ENCODE assay signal across 17 cellular contexts in genomic region chr15:52759969-52760368, GRCh38. TPM values are rescaled to one million over a fixed set of nuclear protein-coding genes. Genes with fewer than 3 reads are reported as not detected.
DNase-seq lines count a peak whose midpoint lies in the region; ATAC-seq, FAIRE-seq and TF ChIP-seq lines count a peak whose summit lies in the region.
"Had no signal": no experiment of that assay in that cellular context is flagged by ENCODE, and none has a peak within 500 bp of the region (broad histone marks: within the 10 kb centered on the region; RNA-seq: fewer than 3 reads in every experiment).

No MANE protein-coding gene starts in this region.

- no CpG with 5 or more reads among the region's 6 CpGs for WGBS in H9 (ENCODE audit: extremely low coverage, insufficient read length, low lambda C conversion rate)
- WGBS in H1 (ENCODE audit: extremely low coverage in 1 of 2, insufficient coverage in 1 of 2, insufficient read length in 1 of 2, insufficient replicate concordance in 2 of 2, low coverage in 1 of 2, low lambda C conversion rate in 2 of 2, missing lambda C conversion rate in 1 of 2), 2 experiments: 81% methylated on average over 6 of the region's 6 CpGs; no CpG with 5 or more reads in 1 of the 2 experiments

- POLR2A ChIA-PET in H1 (lab: Charles Lee; ENCODE audit: partially characterized antibody) (no interaction called here), MCF 10A (lab: Yijun Ruan, JAX) (no interaction called here)

- no peak for ATAC-seq in effector memory CD8-positive, alpha-beta T cell (replicated peaks)
- ATAC-seq: CD8-positive, alpha-beta T cell had no signal

- H4K20me1 ChIP-seq in H9 (ENCODE audit: control insufficient read depth, insufficient read depth, insufficient read length) (no peaks in the 10 kb centered on the region), H1 (replicated peaks in 1 of 2; ENCODE audit: control insufficient read depth in 1 of 2, insufficient read depth in 2 of 2, low read length in 2 of 2) (no peaks in the 10 kb centered on the region)

- peak; percentile 65 for FAIRE-seq in H1 (lab: Jason Lieb, UNC)
- FAIRE-seq: GM19239, H54 had no signal

- H4K5ac ChIP-seq in H9 (ENCODE audit: insufficient read length, low read depth, low read length): no peak overlapping the region
- no peak overlapping the region for H4K5ac ChIP-seq in H1 (ENCODE audit: insufficient read length, low read depth, low read length)

- no peak for TF ChIP-seq POLR2A in H1 (IDR thresholded peaks at IDR 0.05; ENCODE audit: control extremely low read depth in 1 of 2, low read depth in 2 of 2, low read length in 2 of 2)

- in situ Hi-C loops in SK-MEL-5 (cut with HindIII; ENCODE audit: low pct_unique_long_range_greater_than_20kb, low sequenced_read_pairs): no loop called here

- H2BK5ac ChIP-seq in H9 (ENCODE audit: insufficient read length, low read length): no peak overlapping the region
- H2BK5ac ChIP-seq in H1 (ENCODE audit: low read depth, low read length): no peak overlapping the region

- CTCF ChIA-PET in H1 (lab: Charles Lee; ENCODE audit: partially characterized antibody) (interaction anchor here (0.7 to 0.8 kb wide), 2 partner anchors 14 to 324 kb away, joined by 3 read pairs; no protein-coding TSS in a partner anchor), MCF 10A (lab: Yijun Ruan, JAX) (no interaction called here)

- H2AFZ ChIP-seq in H9 (ENCODE audit: low read length) (no peak overlapping the region), H1 (ENCODE audit: low read length) (no peak overlapping the region)

- no peak overlapping the region for H3K4ac ChIP-seq in H9 (ENCODE audit: low read depth, low read length)
- H3K4ac ChIP-seq in H1 (replicated peaks; ENCODE audit: insufficient read length, low read depth, low read length): no peak overlapping the region

- no peaks in the 10 kb centered on the region for H3K27me3 Mint-ChIP-seq in H9 (ENCODE audit: low read depth)
- peaks cover 83% of the 10 kb centered on the region for H3K27me3 Mint-ChIP-seq in MCF 10A (ENCODE audit: insufficient read depth, unreplicated experiment)
- peaks cover 50 to 60% of the 10 kb centered on the region in 2 donors for H3K27me3 Mint-ChIP-seq in effector memory CD8-positive, alpha-beta T cell

- H2BK20ac ChIP-seq in H9 (ENCODE audit: low read depth, low read length, poor library complexity, severe bottlenecking) (no peak overlapping the region), H1 (ENCODE audit: low read length) (no peak overlapping the region)

- no peak overlapping the region for H3K56ac ChIP-seq in H9 (ENCODE audit: insufficient read length, low read depth, low read length)
- no peak overlapping the region for H3K56ac ChIP-seq in H1 (replicated peaks; ENCODE audit: insufficient read length, low read depth, low read length)

- H3K14ac ChIP-seq in H9 (ENCODE audit: insufficient read depth, low read length) (no peak overlapping the region), H1 (ENCODE audit: insufficient read length) (no peak overlapping the region)

- H3K9ac ChIP-seq in H9 (ENCODE audit: extremely low read depth, insufficient read length, low read length) (no peak overlapping the region), H1 (replicated peaks in 1 of 4; ENCODE audit: extremely low read depth in 1 of 4, low read depth in 3 of 4, low read length in 3 of 4) (no peak overlapping the region)

- H3K36me3 ChIP-seq in H1 (ENCODE audit: control insufficient read depth in 2 of 4, insufficient read depth in 4 of 4, low read length in 3 of 4): peaks cover 0 to 5% (median 0%) of the 10 kb centered on the region in 4 experiments; a peak in 1 of 8 replicates

- H3K79me1 ChIP-seq in H9 (ENCODE audit: insufficient read depth, low read depth, low read length, poor library complexity, severe bottlenecking) (no peaks in the 10 kb centered on the region), H1 (ENCODE audit: low read depth, low read length) (no peaks in the 10 kb centered on the region)

- no peak overlapping the region for H2BK120ac ChIP-seq in H9 (ENCODE audit: low read depth, low read length, poor library complexity, severe bottlenecking)
- no peak overlapping the region for H2BK120ac ChIP-seq in H1 (replicated peaks; ENCODE audit: low read depth, low read length)

- H2BK15ac ChIP-seq in H9 (ENCODE audit: low read depth, low read length) (no peak overlapping the region), H1 (ENCODE audit: low read length) (no peak overlapping the region)

- H3K4me3 Mint-ChIP-seq in H9 (no peak overlapping the region), MCF 10A (ENCODE audit: unreplicated experiment) (no peak overlapping the region)
- no peak overlapping the region for H3K4me3 Mint-ChIP-seq in effector memory CD8-positive, alpha-beta T cell
- H3K4me3 Mint-ChIP-seq: CD14-positive monocyte; CD8-positive, alpha-beta T cell had no signal

- H3K27ac Mint-ChIP-seq in H9: peak overlapping the region in 1 of 3 experiments; percentile 41; a peak in 1 of 7 replicates
- no peak overlapping the region for H3K27ac Mint-ChIP-seq in MCF 10A (ENCODE audit: low read depth, unreplicated experiment)
- H3K27ac Mint-ChIP-seq in effector memory CD8-positive, alpha-beta T cell: no peak overlapping the region
- H3K27ac Mint-ChIP-seq: CD14-positive monocyte; CD8-positive, alpha-beta T cell had no signal

- H4K8ac ChIP-seq in H9 (replicated peaks; ENCODE audit: insufficient read length, low read depth, low read length) (no peak overlapping the region), H1 (ENCODE audit: extremely low read depth, insufficient read depth, low read length) (no peak overlapping the region)

- H3K4me2 ChIP-seq in H9 (ENCODE audit: insufficient read depth, insufficient read length, low read length) (no peak overlapping the region), H1 (ENCODE audit: insufficient read depth in 1 of 2, low read depth in 2 of 2, low read length in 2 of 2) (no peak overlapping the region)

- no peak overlapping the region for H4K91ac ChIP-seq in H9 (ENCODE audit: insufficient read length, low read depth, low read length)
- H4K91ac ChIP-seq in H1 (replicated peaks; ENCODE audit: insufficient read length, low read length): no peak overlapping the region

- no TSS peak for BruUV-seq in MCF 10A (replicated peaks; lab: Mats Ljungman, UMichigan)

- no peak for TF ChIP-seq EP300 in H1 (IDR thresholded peaks at IDR 0.05; ENCODE audit: borderline replicate concordance in 1 of 2, low read depth in 2 of 2, low read length in 2 of 2)

- H3K4me1 Mint-ChIP-seq in H9 (no peaks in the 10 kb centered on the region), MCF 10A (ENCODE audit: insufficient read depth, unreplicated experiment) (no peaks in the 10 kb centered on the region)
- H3K4me1 Mint-ChIP-seq in effector memory CD8-positive, alpha-beta T cell (ENCODE audit: low read depth in 2 of 2): no peaks in the 10 kb centered on the region

- TF ChIP-seq CTCF in H9 (conservative IDR thresholded peaks at IDR 0.05): peak; percentile 45; the same call in 2 of the 3 replicates
- TF ChIP-seq CTCF in H1 (IDR thresholded peaks at IDR 0.05; ENCODE audit: control extremely low read depth in 1 of 3, insufficient read depth in 1 of 3, low read depth in 1 of 3, low read length in 3 of 3): peak; percentile 13 to 39 (median 37); a peak in 3 of 4 replicates
- no peak for TF ChIP-seq CTCF in MCF 10A (IDR thresholded peaks at IDR 0.05; ENCODE audit: unreplicated experiment)

- TF ChIP-seq RAD21 in H1 (IDR thresholded peaks at IDR 0.05 in 1 of 2, conservative IDR thresholded peaks at IDR 0.05 in 1 of 2; ENCODE audit: low read depth in 2 of 2, low read length in 2 of 2): peak; percentile 20 to 26; a peak in 2 of 4 replicates

- no peak for DNase-seq in H9
- peak; percentile 17 for DNase-seq in SK-MEL-5 (ENCODE audit: low read depth, low spot score)
- DNase-seq in H1 (ENCODE audit: low read depth in 1 of 2, low spot score in 2 of 2): no peak
- no peak for DNase-seq in MCF 10A (ENCODE audit: unreplicated experiment)
- DNase-seq in effector memory CD8-positive, alpha-beta T cell: no peak
- DNase-seq in SHP77 (lab: John Stamatoyannopoulos, UW): no peak
- DNase-seq: Caco-2; CD8-positive, alpha-beta T cell; DND-41; GDM1; KBM-7 had no signal

- no peak overlapping the region for H2AK5ac ChIP-seq in H9 (ENCODE audit: insufficient read length, low read length)
- no peak overlapping the region for H2AK5ac ChIP-seq in H1 (ENCODE audit: low read depth, low read length)

- H3K27ac ChIP-seq in H9 (ENCODE audit: insufficient read length, low read depth, low read length) (no peak overlapping the region), H1 (ENCODE audit: low read depth, low read length) (no peak overlapping the region)

- H3K18ac ChIP-seq in H9 (ENCODE audit: insufficient read length, low read depth, low read length) (no peak overlapping the region), H1 (ENCODE audit: extremely low read depth, low read length) (no peak overlapping the region)

- intact Hi-C loops in MCF 10A (cut with micrococcal nuclease): no loop called here

- H3K79me2 ChIP-seq in H9 (ENCODE audit: insufficient read depth, low read length): peaks cover 2% of the 10 kb centered on the region; the same call in 1 of the 2 replicates
- H3K79me2 ChIP-seq in H1 (ENCODE audit: control insufficient read depth in 1 of 2, insufficient read depth in 2 of 2, low read length in 2 of 2): no peaks in the 10 kb centered on the region

- H3K23me2 ChIP-seq in H9 (ENCODE audit: insufficient read length, low read depth, low read length, poor library complexity, severe bottlenecking) (no peaks in the 10 kb centered on the region), H1 (ENCODE audit: low read depth, low read length) (no peaks in the 10 kb centered on the region)

- H3K4me3 ChIP-seq in H1 (ENCODE audit: extremely low read depth in 1 of 4, insufficient read depth in 2 of 4, low read depth in 3 of 4, low read length in 4 of 4): no peak overlapping the region

- no peaks in the 10 kb centered on the region for H3K4me1 ChIP-seq in H9 (ENCODE audit: insufficient read depth, low read length)
- H3K4me1 ChIP-seq in H1 (replicated peaks in 1 of 4; ENCODE audit: control insufficient read depth in 3 of 4, insufficient read depth in 4 of 4, low read length in 3 of 4): no peaks in the 10 kb centered on the region
- H3K4me1 ChIP-seq: Caco-2 had no signal

- H3K9me3 Mint-ChIP-seq in H9: no peaks in the 10 kb centered on the region
- no peaks in the 10 kb centered on the region for H3K9me3 Mint-ChIP-seq in MCF 10A (ENCODE audit: unreplicated experiment)
- no peaks in the 10 kb centered on the region for H3K9me3 Mint-ChIP-seq in effector memory CD8-positive, alpha-beta T cell
- H3K9me3 Mint-ChIP-seq: CD14-positive monocyte; CD8-positive, alpha-beta T cell had no signal

- no peak overlapping the region for H3T11ph ChIP-seq in H9 (ENCODE audit: low read length)

- H3K36me3 Mint-ChIP-seq in H9 (ENCODE audit: insufficient read depth in 1 of 3, low read depth in 3 of 3) (peaks cover 4 to 33% (median 5%) of the 10 kb centered on the region in 3 experiments; a peak in 5 of 7 replicates), MCF 10A (ENCODE audit: insufficient read depth, unreplicated experiment) (no peaks in the 10 kb centered on the region)
- H3K36me3 Mint-ChIP-seq in effector memory CD8-positive, alpha-beta T cell (ENCODE audit: insufficient read depth): no peaks in the 10 kb centered on the region
- H3K36me3 Mint-ChIP-seq: CD14-positive monocyte; CD8-positive, alpha-beta T cell had no signal

- no peaks in the 10 kb centered on the region for H3K9me3 ChIP-seq in H9 (ENCODE audit: control insufficient read depth, low read depth, low read length)
- H3K9me3 ChIP-seq in H1 (ENCODE audit: insufficient read depth in 2 of 2, low read depth in 1 of 2, low read length in 1 of 2): no peaks in the 10 kb centered on the region
- H3K9me3 ChIP-seq: Caco-2 had no signal

- H3K23ac ChIP-seq in H9 (ENCODE audit: insufficient read length, low read depth, low read length) (no peak overlapping the region), H1 (ENCODE audit: insufficient read length) (no peak overlapping the region)

- H2BK12ac ChIP-seq in H9 (ENCODE audit: insufficient read length, low read depth, low read length) (no peak overlapping the region), H1 (ENCODE audit: low read depth, low read length) (no peak overlapping the region)

- H3K27me3 ChIP-seq in H9 (ENCODE audit: insufficient read depth, low read length) (no peaks in the 10 kb centered on the region), H1 (replicated peaks in 1 of 4; ENCODE audit: control insufficient read depth in 3 of 4, extremely low read depth in 1 of 4, insufficient read depth in 3 of 4, low read length in 3 of 4) (no peaks in the 10 kb centered on the region)

RNA-seq across cellular contexts. Expression of gene ONECUT1, which starts 30.2 kb away (rescaled TPM):
- total RNA-seq in H9 (2021): 14.0 and 14.1 TPM in 2 replicates
- total RNA-seq in SK-MEL-5 (2014; rRNA removed; shearing (Covaris generic)): 5.0 and 6.5 TPM in 2 replicates
- 4.2 and 6.4 TPM in 2 replicates for polyA plus RNA-seq in SK-MEL-5 (2015; cell fraction: cytosol; rRNA removed)
- polyA plus RNA-seq in SK-MEL-5 (2015; cell fraction: nucleus; rRNA removed): 9.6 TPM in 2 replicates
- total RNA-seq in H1 (2021; fragmentation: NEBNext Ultra II Directional; extraction: Animal tissue kit (Norgen Biotek cat#: 25700)): 6.1 and 6.4 TPM in 2 replicates
- 0.47 and 0.65 TPM in 2 replicates for polyA plus RNA-seq in H1 (2011; rRNA removed)
- 1.1 TPM for polyA plus RNA-seq in H1 (2011; cell fraction: cytosol; rRNA removed)
- 2.0 TPM for polyA plus RNA-seq in H1 (2011; cell fraction: nucleus; rRNA removed)
- polyA plus RNA-seq in H1 (2012, experiment 1 of 2): 1.4 to 3.0 TPM (median 1.8 TPM) in 4 replicates
- polyA plus RNA-seq in H1 (2012, experiment 2 of 2): 0.12 TPM
- 11.2 TPM for polyA plus RNA-seq in H1 (2013, experiment 1 of 2)
- polyA plus RNA-seq in H1 (2013, experiment 2 of 2): 10.6 TPM
- polyA minus RNA-seq in H1 (2011; rRNA and poly(A)+ RNA removed): 4.4 and 5.0 TPM in 2 replicates
- polyA minus RNA-seq in H1 (2011; cell fraction: cytosol; rRNA and poly(A)+ RNA removed): 7.1 TPM
- polyA minus RNA-seq in H1 (2011; cell fraction: nucleus; rRNA and poly(A)+ RNA removed): 7.6 TPM
- not detected in 2 replicates for total RNA-seq in MCF 10A (2022)
- total RNA-seq: A673; CD8-positive, alpha-beta T cell; HT1080 had no signal
- polyA plus RNA-seq: BJ, CD14-positive monocyte had no signal
